ENCODE assay signal across 1 cellular context in the genomic region with DNA sequence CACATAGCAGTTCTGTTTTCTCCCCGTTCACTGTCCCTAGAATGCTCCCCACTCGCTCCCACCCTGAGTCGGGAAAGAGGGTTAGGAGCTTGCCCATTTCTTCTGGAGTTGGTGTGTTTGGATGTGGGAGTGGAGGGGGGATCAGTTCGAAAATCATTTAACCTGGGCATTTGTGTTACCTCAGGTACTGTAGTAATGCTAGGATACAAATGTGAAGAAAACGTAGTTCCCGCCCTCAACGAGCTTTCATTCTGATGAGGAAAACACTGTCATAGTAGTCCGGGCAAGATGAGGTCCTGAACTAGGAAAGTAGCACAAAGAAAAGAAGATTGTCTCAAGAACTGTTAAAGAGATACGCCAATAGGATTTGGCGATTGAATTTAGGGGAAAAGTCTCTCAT.
TF ChIP-seq lines count a peak whose summit lies in the region.

No MANE protein-coding gene starts in this region.

TF ChIP-seq in HCT116, 20 proteins besides CTCF, POLR2A, EP300 and RAD21 (continued from another document):
- TF ChIP-seq, protein P1, sequence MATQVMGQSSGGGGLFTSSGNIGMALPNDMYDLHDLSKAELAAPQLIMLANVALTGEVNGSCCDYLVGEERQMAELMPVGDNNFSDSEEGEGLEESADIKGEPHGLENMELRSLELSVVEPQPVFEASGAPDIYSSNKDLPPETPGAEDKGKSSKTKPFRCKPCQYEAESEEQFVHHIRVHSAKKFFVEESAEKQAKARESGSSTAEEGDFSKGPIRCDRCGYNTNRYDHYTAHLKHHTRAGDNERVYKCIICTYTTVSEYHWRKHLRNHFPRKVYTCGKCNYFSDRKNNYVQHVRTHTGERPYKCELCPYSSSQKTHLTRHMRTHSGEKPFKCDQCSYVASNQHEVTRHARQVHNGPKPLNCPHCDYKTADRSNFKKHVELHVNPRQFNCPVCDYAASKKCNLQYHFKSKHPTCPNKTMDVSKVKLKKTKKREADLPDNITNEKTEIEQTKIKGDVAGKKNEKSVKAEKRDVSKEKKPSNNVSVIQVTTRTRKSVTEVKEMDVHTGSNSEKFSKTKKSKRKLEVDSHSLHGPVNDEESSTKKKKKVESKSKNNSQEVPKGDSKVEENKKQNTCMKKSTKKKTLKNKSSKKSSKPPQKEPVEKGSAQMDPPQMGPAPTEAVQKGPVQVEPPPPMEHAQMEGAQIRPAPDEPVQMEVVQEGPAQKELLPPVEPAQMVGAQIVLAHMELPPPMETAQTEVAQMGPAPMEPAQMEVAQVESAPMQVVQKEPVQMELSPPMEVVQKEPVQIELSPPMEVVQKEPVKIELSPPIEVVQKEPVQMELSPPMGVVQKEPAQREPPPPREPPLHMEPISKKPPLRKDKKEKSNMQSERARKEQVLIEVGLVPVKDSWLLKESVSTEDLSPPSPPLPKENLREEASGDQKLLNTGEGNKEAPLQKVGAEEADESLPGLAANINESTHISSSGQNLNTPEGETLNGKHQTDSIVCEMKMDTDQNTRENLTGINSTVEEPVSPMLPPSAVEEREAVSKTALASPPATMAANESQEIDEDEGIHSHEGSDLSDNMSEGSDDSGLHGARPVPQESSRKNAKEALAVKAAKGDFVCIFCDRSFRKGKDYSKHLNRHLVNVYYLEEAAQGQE (IDR thresholded peaks at IDR 0.05; ENCODE audit: low read depth), result no peak
- no peak for TF ChIP-seq EGR1 (IDR thresholded peaks at IDR 0.05; ENCODE audit: low read depth)
- TF ChIP-seq ZFX (IDR thresholded peaks at IDR 0.05), result no peak
- TF ChIP-seq YY1 (IDR thresholded peaks at IDR 0.05; ENCODE audit: extremely low read depth, insufficient replicate concordance, low read depth, low read length), result no peak
- TF ChIP-seq CBX3 (IDR thresholded peaks at IDR 0.05; ENCODE audit: low read depth), result no peak
- TF ChIP-seq SP1 (IDR thresholded peaks at IDR 0.05; ENCODE audit: low read depth), result no peak
